1 cellular context compared by ENCODE assay signal in the genomic region with DNA sequence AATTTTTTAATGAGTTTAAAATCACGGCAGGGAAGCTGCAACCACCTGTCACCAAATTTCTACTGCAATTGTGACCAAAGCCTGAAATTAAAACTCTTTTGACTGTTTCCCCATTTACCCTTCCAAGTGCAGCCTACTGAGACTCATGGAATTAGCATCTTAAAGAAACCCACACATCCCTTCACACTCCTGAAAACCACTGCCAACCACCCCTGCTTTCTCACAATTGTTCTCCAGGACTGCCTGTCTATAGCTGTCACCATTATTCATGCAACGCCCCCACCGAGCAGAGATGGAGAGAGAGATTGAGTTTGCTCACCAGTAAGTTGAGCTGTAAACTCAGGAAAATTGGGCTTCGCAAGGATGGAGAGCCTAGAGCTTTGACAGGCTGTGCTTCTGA.
TF ChIP-seq lines count a peak whose summit lies in the region.

No MANE protein-coding gene starts in this region.

TF ChIP-seq in GM23338, 12 proteins besides CTCF, POLR2A, EP300 and RAD21 (continued from another document):
- TF ChIP-seq, protein P1, sequence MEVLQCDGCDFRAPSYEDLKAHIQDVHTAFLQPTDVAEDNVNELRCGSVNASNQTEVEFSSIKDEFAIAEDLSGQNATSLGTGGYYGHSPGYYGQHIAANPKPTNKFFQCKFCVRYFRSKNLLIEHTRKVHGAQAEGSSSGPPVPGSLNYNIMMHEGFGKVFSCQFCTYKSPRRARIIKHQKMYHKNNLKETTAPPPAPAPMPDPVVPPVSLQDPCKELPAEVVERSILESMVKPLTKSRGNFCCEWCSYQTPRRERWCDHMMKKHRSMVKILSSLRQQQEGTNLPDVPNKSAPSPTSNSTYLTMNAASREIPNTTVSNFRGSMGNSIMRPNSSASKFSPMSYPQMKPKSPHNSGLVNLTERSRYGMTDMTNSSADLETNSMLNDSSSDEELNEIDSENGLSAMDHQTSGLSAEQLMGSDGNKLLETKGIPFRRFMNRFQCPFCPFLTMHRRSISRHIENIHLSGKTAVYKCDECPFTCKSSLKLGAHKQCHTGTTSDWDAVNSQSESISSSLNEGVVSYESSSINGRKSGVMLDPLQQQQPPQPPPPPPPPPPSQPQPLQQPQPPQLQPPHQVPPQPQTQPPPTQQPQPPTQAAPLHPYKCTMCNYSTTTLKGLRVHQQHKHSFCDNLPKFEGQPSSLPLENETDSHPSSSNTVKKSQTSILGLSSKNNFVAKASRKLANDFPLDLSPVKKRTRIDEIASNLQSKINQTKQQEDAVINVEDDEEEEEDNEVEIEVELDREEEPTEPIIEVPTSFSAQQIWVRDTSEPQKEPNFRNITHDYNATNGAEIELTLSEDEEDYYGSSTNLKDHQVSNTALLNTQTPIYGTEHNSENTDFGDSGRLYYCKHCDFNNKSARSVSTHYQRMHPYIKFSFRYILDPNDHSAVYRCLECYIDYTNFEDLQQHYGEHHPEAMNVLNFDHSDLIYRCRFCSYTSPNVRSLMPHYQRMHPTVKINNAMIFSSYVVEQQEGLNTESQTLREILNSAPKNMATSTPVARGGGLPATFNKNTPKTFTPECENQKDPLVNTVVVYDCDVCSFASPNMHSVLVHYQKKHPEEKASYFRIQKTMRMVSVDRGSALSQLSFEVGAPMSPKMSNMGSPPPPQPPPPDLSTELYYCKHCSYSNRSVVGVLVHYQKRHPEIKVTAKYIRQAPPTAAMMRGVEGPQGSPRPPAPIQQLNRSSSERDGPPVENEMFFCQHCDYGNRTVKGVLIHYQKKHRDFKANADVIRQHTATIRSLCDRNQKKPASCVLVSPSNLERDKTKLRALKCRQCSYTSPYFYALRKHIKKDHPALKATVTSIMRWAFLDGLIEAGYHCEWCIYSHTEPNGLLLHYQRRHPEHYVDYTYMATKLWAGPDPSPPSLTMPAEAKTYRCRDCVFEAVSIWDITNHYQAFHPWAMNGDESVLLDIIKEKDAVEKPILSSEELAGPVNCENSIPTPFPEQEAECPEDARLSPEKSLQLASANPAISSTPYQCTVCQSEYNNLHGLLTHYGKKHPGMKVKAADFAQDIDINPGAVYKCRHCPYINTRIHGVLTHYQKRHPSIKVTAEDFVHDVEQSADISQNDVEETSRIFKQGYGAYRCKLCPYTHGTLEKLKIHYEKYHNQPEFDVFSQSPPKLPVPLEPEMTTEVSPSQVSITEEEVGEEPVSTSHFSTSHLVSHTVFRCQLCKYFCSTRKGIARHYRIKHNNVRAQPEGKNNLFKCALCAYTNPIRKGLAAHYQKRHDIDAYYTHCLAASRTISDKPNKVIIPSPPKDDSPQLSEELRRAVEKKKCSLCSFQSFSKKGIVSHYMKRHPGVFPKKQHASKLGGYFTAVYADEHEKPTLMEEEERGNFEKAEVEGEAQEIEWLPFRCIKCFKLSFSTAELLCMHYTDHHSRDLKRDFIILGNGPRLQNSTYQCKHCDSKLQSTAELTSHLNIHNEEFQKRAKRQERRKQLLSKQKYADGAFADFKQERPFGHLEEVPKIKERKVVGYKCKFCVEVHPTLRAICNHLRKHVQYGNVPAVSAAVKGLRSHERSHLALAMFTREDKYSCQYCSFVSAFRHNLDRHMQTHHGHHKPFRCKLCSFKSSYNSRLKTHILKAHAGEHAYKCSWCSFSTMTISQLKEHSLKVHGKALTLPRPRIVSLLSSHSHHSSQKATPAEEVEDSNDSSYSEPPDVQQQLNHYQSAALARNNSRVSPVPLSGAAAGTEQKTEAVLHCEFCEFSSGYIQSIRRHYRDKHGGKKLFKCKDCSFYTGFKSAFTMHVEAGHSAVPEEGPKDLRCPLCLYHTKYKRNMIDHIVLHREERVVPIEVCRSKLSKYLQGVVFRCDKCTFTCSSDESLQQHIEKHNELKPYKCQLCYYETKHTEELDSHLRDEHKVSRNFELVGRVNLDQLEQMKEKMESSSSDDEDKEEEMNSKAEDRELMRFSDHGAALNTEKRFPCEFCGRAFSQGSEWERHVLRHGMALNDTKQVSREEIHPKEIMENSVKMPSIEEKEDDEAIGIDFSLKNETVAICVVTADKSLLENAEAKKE (CRISPR knock-in tag; IDR thresholded peaks at IDR 0.05) = peak; percentile 95
